Comparison of ENCODE assay signal across 17 cellular contexts in the genomic region with DNA sequence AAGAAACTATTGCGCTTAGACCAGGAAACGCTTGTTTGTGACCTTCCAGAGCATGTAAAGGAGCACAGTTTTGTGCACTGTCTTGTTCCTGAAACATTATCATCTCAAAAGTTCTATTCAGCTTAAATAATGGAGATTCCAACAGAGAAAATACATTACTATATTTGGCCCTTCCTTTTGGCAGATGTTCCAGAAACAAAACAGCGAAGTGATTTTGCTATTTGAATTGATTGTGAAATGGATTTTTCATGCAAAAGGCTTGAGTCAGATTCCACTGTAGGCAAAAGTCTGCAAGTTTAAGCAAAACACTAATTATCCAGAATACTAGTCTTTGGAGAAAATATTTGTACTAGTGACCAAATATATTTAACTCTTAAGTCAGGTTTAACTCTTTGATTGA.
"Had no signal": no experiment of that assay in that cellular context is flagged by ENCODE, and none has a peak within 500 bp of the region (broad histone marks: within the 10 kb centered on the region; RNA-seq: fewer than 3 reads in every experiment).

No MANE protein-coding gene starts in this region.

- H3K9me3 ChIP-seq: adrenal gland, heart right ventricle, left lung, tibial artery, uterus had no signal

- H3K4me1 ChIP-seq: adrenal gland, heart right ventricle, left lung, uterus had no signal

- H3K27me3 Mint-ChIP-seq: activated naive CD4-positive, alpha-beta T cell treated with anti-CD3 and anti-CD28 coated beads, Interleukin-2, amount 10 ng/mL, durations not matched to agents 7 days and 5 days; brain had no signal

- H3K9me3 Mint-ChIP-seq: activated naive CD4-positive, alpha-beta T cell treated with anti-CD3 and anti-CD28 coated beads, Interleukin-2, amount 10 ng/mL, durations not matched to agents 7 days and 5 days; activated T-helper 17 cell treated with anti-CD3 and anti-CD28 coated beads, Interleukin-2, amount 50 U/mL, for 72 hours; brain; memory B cell; nephron; T-cell had no signal

- H3K4me3 ChIP-seq: adrenal gland, heart right ventricle, left lung, tibial artery, uterus had no signal

- H3K36me3 ChIP-seq: adrenal gland, heart right ventricle, left lung, tibial artery, uterus had no signal

- H3K27me3 ChIP-seq: adrenal gland, heart right ventricle, left lung, tibial artery, uterus had no signal

- H3K27ac Mint-ChIP-seq: activated CD8-positive, alpha-beta T cell treated with anti-CD3 and anti-CD28 coated beads, Interleukin-2, amount 10 ng/mL, durations not matched to agents 7 days and 5 days; activated naive CD4-positive, alpha-beta T cell treated with anti-CD3 and anti-CD28 coated beads, Interleukin-2, amount 10 ng/mL, durations not matched to agents 7 days and 5 days; activated T-helper 17 cell treated with anti-CD3 and anti-CD28 coated beads, Interleukin-2, amount 50 U/mL, for 72 hours; brain; memory B cell; nephron; T-cell had no signal

- H3K27ac ChIP-seq: adrenal gland, heart right ventricle, left lung, tibial artery, uterus, VCaP had no signal

- H3K4me1 Mint-ChIP-seq: activated naive CD4-positive, alpha-beta T cell treated with anti-CD3 and anti-CD28 coated beads, Interleukin-2, amount 10 ng/mL, durations not matched to agents 7 days and 5 days; activated T-helper 17 cell treated with anti-CD3 and anti-CD28 coated beads, Interleukin-2, amount 50 U/mL, for 72 hours; brain; memory B cell; T-cell had no signal

- H3K36me3 Mint-ChIP-seq: activated naive CD4-positive, alpha-beta T cell treated with anti-CD3 and anti-CD28 coated beads, Interleukin-2, amount 10 ng/mL, durations not matched to agents 7 days and 5 days; brain; memory B cell; T-cell had no signal

- H3K4me3 Mint-ChIP-seq: activated CD8-positive, alpha-beta T cell treated with anti-CD3 and anti-CD28 coated beads, Interleukin-2, amount 10 ng/mL, durations not matched to agents 7 days and 5 days; activated naive CD4-positive, alpha-beta T cell treated with anti-CD3 and anti-CD28 coated beads, Interleukin-2, amount 10 ng/mL, durations not matched to agents 7 days and 5 days; activated T-helper 17 cell treated with anti-CD3 and anti-CD28 coated beads, Interleukin-2, amount 50 U/mL, for 72 hours; brain; memory B cell; nephron; T-cell had no signal

- DNase-seq: activated CD4-positive, alpha-beta T cell treated with anti-CD3 and anti-CD28 coated beads for 4 hours; activated CD8-positive, alpha-beta memory T cell treated with anti-CD3 and anti-CD28 coated beads, Interleukin-2, amount 50 U/mL, for 48 hours; activated CD8-positive, alpha-beta T cell treated with anti-CD3 and anti-CD28 coated beads, Interleukin-2, amount 10 ng/mL, durations not matched to agents 7 days and 5 days; activated naive CD4-positive, alpha-beta T cell treated with anti-CD3 and anti-CD28 coated beads, Interleukin-2, amount 10 ng/mL, durations not matched to agents 7 days and 5 days; adrenal gland; heart right ventricle; islet precursor cell; left lung; small intestine; T-cell; tibial artery; uterus had no signal
